ENCODE assay signal across 9 cellular contexts in genomic region chr4:3442959-3443749, GRCh38. TPM values are rescaled to one million over a fixed set of nuclear protein-coding genes. Genes with fewer than 3 reads are reported as not detected.
DNase-seq lines count a peak whose midpoint lies in the region; ATAC-seq, FAIRE-seq and TF ChIP-seq lines count a peak whose summit lies in the region.
"Had no signal": no experiment of that assay in that cellular context is flagged by ENCODE, and none has a peak within 500 bp of the region (broad histone marks: within the 10 kb centered on the region; RNA-seq: fewer than 3 reads in every experiment).

No MANE protein-coding gene starts in this region.

- ATAC-seq in activated T-cell treated with anti-CD3 and anti-CD28 coated beads, Interleukin-2, amount 50 U/mL, for 4 hours: peak; percentile 76 to 79
- no peak for ATAC-seq in GM21576 (IDR thresholded peaks at IDR 0.05; ENCODE audit: unreplicated experiment)

- no peaks in the 10 kb centered on the region for H3K4me1 Mint-ChIP-seq in Calu3 (ENCODE audit: low read depth, unreplicated experiment)
- no peaks in the 10 kb centered on the region for H3K4me1 Mint-ChIP-seq in activated T-cell treated with anti-CD3 and anti-CD28 coated beads, Interleukin-2, amount 50 U/mL, for 4 hours (ENCODE audit: low read depth)

- intact Hi-C loops in Calu3 (cut with micrococcal nuclease; ENCODE audit: unreplicated experiment): no loop called here

- no peak overlapping the region for H3K4me3 ChIP-seq in OCI-LY1 (ENCODE audit: low read depth, low read length, poor library complexity, severe bottlenecking)
- H3K4me3 ChIP-seq in fibroblast of villous mesenchyme (ENCODE audit: low read depth, low read length): no peak overlapping the region
- H3K4me3 ChIP-seq: SK-N-MC had no signal

- H3K4me2 ChIP-seq in OCI-LY1 (ENCODE audit: low read length): no peak overlapping the region

- no peaks in the 10 kb centered on the region for H3K27me3 ChIP-seq in OCI-LY1 (ENCODE audit: insufficient read depth, low read length)

- H3K9me2 ChIP-seq in OCI-LY1 (ENCODE audit: low read depth, low read length): no peaks in the 10 kb centered on the region

- no peak for TF ChIP-seq POLR2A in H54 (IDR thresholded peaks at IDR 0.05; ENCODE audit: low read depth, low read length)

- H3F3A ChIP-seq in OCI-LY1 (ENCODE audit: insufficient read depth, low read length): no peaks in the 10 kb centered on the region

- no peak overlapping the region for H3K9ac ChIP-seq in OCI-LY1 (ENCODE audit: low read length)

- TF ChIP-seq CTCF in Calu3 (IDR thresholded peaks at IDR 0.05; ENCODE audit: unreplicated experiment) (peak; percentile 86), OCI-LY1 (IDR thresholded peaks at IDR 0.05; ENCODE audit: low read length) (peak; percentile 57), fibroblast of villous mesenchyme (IDR thresholded peaks at IDR 0.05; ENCODE audit: insufficient read depth, low read depth, low read length) (peak; percentile 95)

- no peak overlapping the region for H3K27ac ChIP-seq in OCI-LY1 (ENCODE audit: low read depth, low read length, poor library complexity, severe bottlenecking)
- H3K27ac ChIP-seq: SK-N-MC had no signal

- H4K20me1 ChIP-seq in OCI-LY1 (ENCODE audit: insufficient read depth, low read length): no peaks in the 10 kb centered on the region

- H3K27me3 Mint-ChIP-seq in Calu3 (ENCODE audit: unreplicated experiment): no peaks in the 10 kb centered on the region
- no peaks in the 10 kb centered on the region for H3K27me3 Mint-ChIP-seq in activated T-cell treated with anti-CD3 and anti-CD28 coated beads, Interleukin-2, amount 50 U/mL, for 4 hours (ENCODE audit: low read depth)

- no peaks in the 10 kb centered on the region for H3K9me3 Mint-ChIP-seq in Calu3 (ENCODE audit: low read depth, unreplicated experiment)
- no peaks in the 10 kb centered on the region for H3K9me3 Mint-ChIP-seq in activated T-cell treated with anti-CD3 and anti-CD28 coated beads, Interleukin-2, amount 50 U/mL, for 4 hours

- no peaks in the 10 kb centered on the region for H3K36me3 ChIP-seq in OCI-LY1 (ENCODE audit: insufficient read depth, low read length)

- H3K36me3 Mint-ChIP-seq in Calu3 (ENCODE audit: insufficient read depth, unreplicated experiment): no peaks in the 10 kb centered on the region
- H3K36me3 Mint-ChIP-seq in activated T-cell treated with anti-CD3 and anti-CD28 coated beads, Interleukin-2, amount 50 U/mL, for 4 hours (ENCODE audit: insufficient read depth): no peaks in the 10 kb centered on the region

- H3K4me3 Mint-ChIP-seq in Calu3 (ENCODE audit: low read depth, unreplicated experiment): no peak overlapping the region
- H3K4me3 Mint-ChIP-seq in activated T-cell treated with anti-CD3 and anti-CD28 coated beads, Interleukin-2, amount 50 U/mL, for 4 hours: no peak overlapping the region

- CTCF ChIA-PET in Calu3 (lab: Charles Lee): no interaction called here

- no peaks in the 10 kb centered on the region for H3K4me1 ChIP-seq in OCI-LY1 (ENCODE audit: insufficient read depth, low read length, severe bottlenecking)

- no peak overlapping the region for H3K27ac Mint-ChIP-seq in Calu3 (ENCODE audit: unreplicated experiment)

- DNase-seq in Calu3 (peak; percentile 66), H54 (ENCODE audit: insufficient read length, low spot score) (peak; percentile 70), fibroblast of villous mesenchyme (ENCODE audit: low read depth) (peak; percentile 20), retina (peak; percentile 73), hippocampal formation (lab: John Stamatoyannopoulos, UW) (no peak)
- peak; percentile 59 for DNase-seq in activated T-cell treated with anti-CD3 and anti-CD28 coated beads, Interleukin-2, amount 50 U/mL, for 4 hours

- H3K79me2 ChIP-seq in OCI-LY1 (ENCODE audit: insufficient read depth, low read length): no peaks in the 10 kb centered on the region

- no TSS peak for BruUV-seq in Calu3 (replicated peaks; lab: Mats Ljungman, UMichigan)

- FAIRE-seq in H54 (lab: Jason Lieb, UNC): no peak

- no peaks in the 10 kb centered on the region for H3K9me3 ChIP-seq in OCI-LY1 (ENCODE audit: low read length)

- H2AFZ ChIP-seq in OCI-LY1 (ENCODE audit: low read length): no peak overlapping the region

RNA-seq across cellular contexts. Expression of gene HGFAC, which starts 1.4 kb away (rescaled TPM):
- total RNA-seq in Calu3 (2022) (not detected in 2 replicates), fibroblast of villous mesenchyme (not detected in 2 replicates)
- under 1 TPM in 1 of 3 donors, not detected in 2; 0.11 TPM for total RNA-seq in activated T-cell treated with anti-CD3 and anti-CD28 coated beads, Interleukin-2, amount 50 U/mL, for 4 hours

RNA-seq across cellular contexts. Expression of gene DOK7, which starts 20.0 kb away (rescaled TPM):
- total RNA-seq in Calu3 (2022) (2.7 and 3.3 TPM in 2 replicates), fibroblast of villous mesenchyme (not detected in 2 replicates)
- not detected for total RNA-seq in activated T-cell treated with anti-CD3 and anti-CD28 coated beads, Interleukin-2, amount 50 U/mL, for 4 hours

Comparison
In these comparisons a context has a peak if more than half of its experiments do, and no peak if none do; other contexts are left out.
1. DNase-seq: peak in Calu3 (single experiment), H54 (single experiment), activated T-cell treated with anti-CD3 and anti-CD28 coated beads, Interleukin-2, amount 50 U/mL, for 4 hours (single experiment), fibroblast of villous mesenchyme (single experiment) and retina (single experiment); none in hippocampal formation (0 of 2).
2. Peak in every context shown above with its lines, with median percentiles within 50 percentile points of each other: CTCF ChIP-seq.